ENCODE assay signal across 8 cellular contexts in genomic region chr17:59893617-59894100, GRCh38. TPM values are rescaled to one million over a fixed set of nuclear protein-coding genes. Genes with fewer than 3 reads are reported as not detected.
DNase-seq lines count a peak whose midpoint lies in the region; ATAC-seq and TF ChIP-seq lines count a peak whose summit lies in the region.

No MANE protein-coding gene starts in this region.

- H3K27ac Mint-ChIP-seq in activated CD8-positive, alpha-beta memory T cell treated with anti-CD3 and anti-CD28 coated beads, Interleukin-2, amount 10 ng/mL, durations not matched to agents 7 days and 5 days, result peak overlapping the region; percentile 92
- H3K27ac Mint-ChIP-seq in activated CD4-positive, alpha-beta memory T cell treated with anti-CD3 and anti-CD28 coated beads for 36 hours, result peak overlapping the region; percentile 92
- peak overlapping the region; percentile 96 for H3K27ac Mint-ChIP-seq in osteocyte (ENCODE audit: unreplicated experiment)

- H3K4me3 Mint-ChIP-seq in activated CD8-positive, alpha-beta memory T cell treated with anti-CD3 and anti-CD28 coated beads, Interleukin-2, amount 10 ng/mL, durations not matched to agents 7 days and 5 days, result peak overlapping the region; percentile 94
- H3K4me3 Mint-ChIP-seq in activated CD4-positive, alpha-beta memory T cell treated with anti-CD3 and anti-CD28 coated beads for 36 hours, result peak overlapping the region; percentile 99
- H3K4me3 Mint-ChIP-seq in osteocyte (ENCODE audit: unreplicated experiment), result peak overlapping the region; percentile 99

- no peak for DNase-seq in activated CD8-positive, alpha-beta memory T cell treated with anti-CD3 and anti-CD28 coated beads, Interleukin-2, amount 10 ng/mL, durations not matched to agents 7 days and 5 days
- DNase-seq in activated CD8-positive, alpha-beta memory T cell treated with anti-CD3 and anti-CD28 coated beads, Interleukin-2, amount 50 U/mL, for 48 hours, result no peak
- DNase-seq in HT1080 (ENCODE audit: low read depth), result peak; percentile 20
- peak; percentile 45 for DNase-seq in activated CD4-positive, alpha-beta memory T cell treated with anti-CD3 and anti-CD28 coated beads for 36 hours
- DNase-seq in osteocyte (ENCODE audit: extremely low spot score, unreplicated experiment), result no peak

- no peak for TF ChIP-seq POLR2A in gastroesophageal sphincter (IDR thresholded peaks at IDR 0.05)

- POLR2A ChIA-PET in activated CD4-positive, alpha-beta memory T cell treated with anti-CD3 and anti-CD28 coated beads for 36 hours (lab: Charles Lee), result interaction anchor here (0.8 to 2.0 kb wide), 12 partner anchors 8 to 186 kb away, joined by 3 to 10 read pairs (median 4); partner anchors contain the start of genes PTRH2, RNFT1 and VMP1

- TF ChIP-seq CTCF in gastroesophageal sphincter (IDR thresholded peaks at IDR 0.05) (no peak), osteocyte (IDR thresholded peaks at IDR 0.05) (peak; percentile 18)

- H3K36me3 ChIP-seq in gastroesophageal sphincter, result peaks cover 0 to 21% of the 10 kb centered on the region in 2 donors

- TF ChIP-seq EP300 in gastroesophageal sphincter (IDR thresholded peaks at IDR 0.05), result no peak

- no peaks in the 10 kb centered on the region for H3K27me3 Mint-ChIP-seq in activated CD8-positive, alpha-beta memory T cell treated with anti-CD3 and anti-CD28 coated beads, Interleukin-2, amount 10 ng/mL, durations not matched to agents 7 days and 5 days
- H3K27me3 Mint-ChIP-seq in activated CD4-positive, alpha-beta memory T cell treated with anti-CD3 and anti-CD28 coated beads for 36 hours, result no peaks in the 10 kb centered on the region
- H3K27me3 Mint-ChIP-seq in osteocyte (ENCODE audit: unreplicated experiment), result no peaks in the 10 kb centered on the region

- H3K9me3 ChIP-seq in gastroesophageal sphincter, result no peaks in the 10 kb centered on the region

- 0% methylated on average over 3 to 11 of the region's 16 CpGs for WGBS in gastroesophageal sphincter (ENCODE audit: low coverage in 1 of 2), 2 donors

- peak overlapping the region; percentile 80 to 98 (median 93) for H3K27ac ChIP-seq in gastroesophageal sphincter

- ATAC-seq in activated CD8-positive, alpha-beta memory T cell treated with anti-CD3 and anti-CD28 coated beads, Interleukin-2, amount 10 ng/mL, durations not matched to agents 7 days and 5 days, result no peak
- ATAC-seq in gastroesophageal sphincter, result no peak
- ATAC-seq in HG03097 (IDR thresholded peaks at IDR 0.05; ENCODE audit: low FRiP score, unreplicated experiment), result no peak
- no peak for ATAC-seq in GM19023 (IDR thresholded peaks at IDR 0.05; ENCODE audit: unreplicated experiment)

- H3K36me3 Mint-ChIP-seq in activated CD8-positive, alpha-beta memory T cell treated with anti-CD3 and anti-CD28 coated beads, Interleukin-2, amount 10 ng/mL, durations not matched to agents 7 days and 5 days, result peaks cover 18% of the 10 kb centered on the region
- H3K36me3 Mint-ChIP-seq in activated CD4-positive, alpha-beta memory T cell treated with anti-CD3 and anti-CD28 coated beads for 36 hours, result peaks cover 15% of the 10 kb centered on the region
- H3K36me3 Mint-ChIP-seq in osteocyte (ENCODE audit: unreplicated experiment), result no peaks in the 10 kb centered on the region

- H3K4me1 ChIP-seq in gastroesophageal sphincter, result peaks cover 0 to 62% (median 3%) of the 10 kb centered on the region in 3 donors

- H3K27me3 ChIP-seq in gastroesophageal sphincter, result no peaks in the 10 kb centered on the region

- no peaks in the 10 kb centered on the region for H3K9me3 Mint-ChIP-seq in activated CD8-positive, alpha-beta memory T cell treated with anti-CD3 and anti-CD28 coated beads, Interleukin-2, amount 10 ng/mL, durations not matched to agents 7 days and 5 days (ENCODE audit: low read depth)
- no peaks in the 10 kb centered on the region for H3K9me3 Mint-ChIP-seq in activated CD4-positive, alpha-beta memory T cell treated with anti-CD3 and anti-CD28 coated beads for 36 hours
- no peaks in the 10 kb centered on the region for H3K9me3 Mint-ChIP-seq in osteocyte (ENCODE audit: unreplicated experiment)

- H3K4me1 Mint-ChIP-seq in activated CD8-positive, alpha-beta memory T cell treated with anti-CD3 and anti-CD28 coated beads, Interleukin-2, amount 10 ng/mL, durations not matched to agents 7 days and 5 days, result peaks cover 54% of the 10 kb centered on the region
- H3K4me1 Mint-ChIP-seq in activated CD4-positive, alpha-beta memory T cell treated with anti-CD3 and anti-CD28 coated beads for 36 hours (ENCODE audit: low read depth), result peaks cover 44% of the 10 kb centered on the region
- H3K4me1 Mint-ChIP-seq in osteocyte (ENCODE audit: unreplicated experiment), result peaks cover 33% of the 10 kb centered on the region

- CTCF ChIA-PET in activated CD8-positive, alpha-beta memory T cell treated with anti-CD3 and anti-CD28 coated beads, Interleukin-2, amount 10 ng/mL, durations not matched to agents 7 days and 5 days (lab: Charles Lee), result interaction anchor here (1.0 to 3.8 kb wide), 8 partner anchors 12 to 184 kb away, joined by 3 to 22 read pairs (median 6); no protein-coding TSS in a partner anchor
- CTCF ChIA-PET in activated CD4-positive, alpha-beta memory T cell treated with anti-CD3 and anti-CD28 coated beads for 36 hours (lab: Charles Lee), result interaction anchor here (0.6 to 3.4 kb wide), 3 partner anchors 20 to 43 kb away, joined by 3 to 14 read pairs (median 3); no protein-coding TSS in a partner anchor

- H3K4me3 ChIP-seq in gastroesophageal sphincter, result peak overlapping the region; percentile 74 to 99

- intact Hi-C loops in activated CD4-positive, alpha-beta memory T cell treated with anti-CD3 and anti-CD28 coated beads for 36 hours (cut with micrococcal nuclease), result loop anchor here (2.0 to 10.0 kb wide), 5 partner anchors 46 to 276 kb away; partner anchors contain the start of gene CLTC

RNA-seq across cellular contexts. Expression of gene RPS6KB1, which starts 0.7 kb away (rescaled TPM):
- total RNA-seq in activated CD8-positive, alpha-beta memory T cell treated with anti-CD3 and anti-CD28 coated beads, Interleukin-2, amount 10 ng/mL, durations not matched to agents 7 days and 5 days, result 10 to 100 TPM; 52.3 to 58.6 TPM
- 16.4 and 16.8 TPM in 2 replicates for total RNA-seq in HT1080 (2014; rRNA removed; shearing (Covaris generic))
- 10.8 and 13.7 TPM in 2 replicates for polyA plus RNA-seq in HT1080 (2015; cell fraction: cytosol; rRNA removed)
- polyA plus RNA-seq in HT1080 (2015; cell fraction: nucleus; rRNA removed), result 22.5 and 23.0 TPM in 2 replicates
- 10 to 100 TPM; 41.6 to 44.8 TPM for total RNA-seq in activated CD4-positive, alpha-beta memory T cell treated with anti-CD3 and anti-CD28 coated beads for 36 hours
- total RNA-seq in gastroesophageal sphincter, result 10 to 100 TPM; 19.2 to 36.3 (median 27.6) TPM
- 38.6 and 40.1 TPM in 2 replicates for total RNA-seq in osteocyte

RNA-seq across cellular contexts. Expression of gene TUBD1, which starts 0.9 kb away (rescaled TPM):
- total RNA-seq in activated CD8-positive, alpha-beta memory T cell treated with anti-CD3 and anti-CD28 coated beads, Interleukin-2, amount 10 ng/mL, durations not matched to agents 7 days and 5 days, result 10 to 100 TPM; 14.3 to 15.5 TPM
- 3.5 and 6.1 TPM in 2 replicates for total RNA-seq in HT1080 (2014; rRNA removed; shearing (Covaris generic))
- polyA plus RNA-seq in HT1080 (2015; cell fraction: cytosol; rRNA removed), result 3.4 and 4.0 TPM in 2 replicates
- polyA plus RNA-seq in HT1080 (2015; cell fraction: nucleus; rRNA removed), result 7.1 TPM in 2 replicates
- 10 to 100 TPM; 11.0 to 12.7 TPM for total RNA-seq in activated CD4-positive, alpha-beta memory T cell treated with anti-CD3 and anti-CD28 coated beads for 36 hours
- total RNA-seq in gastroesophageal sphincter, result 10 to 100 TPM in 2 of 4 donors, 1 to 10 TPM in 2; 3.6 to 17.1 (median 10.0) TPM
- 6.9 and 7.9 TPM in 2 replicates for total RNA-seq in osteocyte

Comparison
In these comparisons a context has a peak if more than half of its experiments do, and no peak if none do; other contexts are left out.
1. DNase-seq: peak in HT1080 (single experiment) and activated CD4-positive, alpha-beta memory T cell treated with anti-CD3 and anti-CD28 coated beads for 36 hours (single experiment); none in activated CD8-positive, alpha-beta memory T cell treated with anti-CD3 and anti-CD28 coated beads, Interleukin-2, amount 10 ng/mL, durations not matched to agents 7 days and 5 days (single experiment), activated CD8-positive, alpha-beta memory T cell treated with anti-CD3 and anti-CD28 coated beads, Interleukin-2, amount 50 U/mL, for 48 hours (single experiment) and osteocyte (single experiment).
2. Peak in every context shown above with its lines, with median percentiles within 50 percentile points of each other: H3K27ac Mint-ChIP-seq and H3K4me3 Mint-ChIP-seq.